In the genomic region with DNA sequence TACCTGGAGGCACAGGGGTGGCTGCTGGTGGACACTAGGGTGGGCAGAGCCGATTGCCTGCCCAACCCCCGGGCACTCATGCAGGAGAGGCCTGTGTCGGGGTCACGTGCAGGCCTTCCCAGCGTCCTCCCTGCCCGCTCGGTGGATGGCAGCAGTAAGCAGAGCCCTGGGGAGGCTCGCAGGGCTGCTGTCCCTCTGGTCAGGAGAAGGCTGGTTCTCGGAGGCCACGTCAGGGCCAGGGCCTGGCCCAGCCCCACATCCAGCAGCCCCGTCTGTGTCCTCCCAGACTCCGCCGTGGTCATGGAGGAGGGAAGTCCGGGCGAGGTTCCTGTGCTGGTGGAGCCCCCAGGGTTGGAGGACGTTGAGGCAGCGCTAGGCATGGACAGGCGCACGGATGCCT, we compare ENCODE assay signal across 14 cellular contexts.
"Had no signal": no experiment of that assay in that cellular context is flagged by ENCODE, and none has a peak within 500 bp of the region (broad histone marks: within the 10 kb centered on the region; RNA-seq: fewer than 3 reads in every experiment).

No MANE protein-coding gene starts in this region.

- H3K36me3 ChIP-seq: neural progenitor cell had no signal

- H3K9me3 ChIP-seq: body of pancreas, pancreas, stomach had no signal

- DNase-seq: activated CD4-positive, alpha-beta T cell treated with anti-CD3 and anti-CD28 coated beads for 36 hours; activated CD4-positive, alpha-beta T cell treated with anti-CD3 and anti-CD28 coated beads, Interleukin-2, amount 50 U/mL, for 48 hours; body of pancreas; effector memory CD8-positive, alpha-beta T cell; foreskin fibroblast; islet precursor cell; stimulated activated CD4-positive, alpha-beta T cell treated with anti-CD3 and anti-CD28 coated beads, Interleukin-4, amount 100 ng/mL, for 24 hours; stomach; T-helper 2 cell had no signal

- H3K4me1 ChIP-seq: neural progenitor cell had no signal

- ATAC-seq: activated CD4-positive, alpha-beta T cell treated with anti-CD3 and anti-CD28 coated beads for 36 hours; body of pancreas; effector memory CD8-positive, alpha-beta T cell; stimulated activated effector memory CD8-positive, alpha-beta T cell treated with anti-CD3 and anti-CD28 coated beads, Interleukin-12 subunit alpha, Interleukin-12 subunit beta, amount 100 ng/mL, for 72 hours; WTC11 had no signal

- H3K27ac ChIP-seq: hepatocyte, neural progenitor cell had no signal

- H3K27me3 ChIP-seq: body of pancreas, hepatocyte, neural progenitor cell, pancreas, stomach had no signal

- H3K4me3 ChIP-seq: body of pancreas, hepatocyte, neural progenitor cell, pancreas, stomach had no signal
